11 cellular contexts compared by ENCODE assay signal in the genomic region with DNA sequence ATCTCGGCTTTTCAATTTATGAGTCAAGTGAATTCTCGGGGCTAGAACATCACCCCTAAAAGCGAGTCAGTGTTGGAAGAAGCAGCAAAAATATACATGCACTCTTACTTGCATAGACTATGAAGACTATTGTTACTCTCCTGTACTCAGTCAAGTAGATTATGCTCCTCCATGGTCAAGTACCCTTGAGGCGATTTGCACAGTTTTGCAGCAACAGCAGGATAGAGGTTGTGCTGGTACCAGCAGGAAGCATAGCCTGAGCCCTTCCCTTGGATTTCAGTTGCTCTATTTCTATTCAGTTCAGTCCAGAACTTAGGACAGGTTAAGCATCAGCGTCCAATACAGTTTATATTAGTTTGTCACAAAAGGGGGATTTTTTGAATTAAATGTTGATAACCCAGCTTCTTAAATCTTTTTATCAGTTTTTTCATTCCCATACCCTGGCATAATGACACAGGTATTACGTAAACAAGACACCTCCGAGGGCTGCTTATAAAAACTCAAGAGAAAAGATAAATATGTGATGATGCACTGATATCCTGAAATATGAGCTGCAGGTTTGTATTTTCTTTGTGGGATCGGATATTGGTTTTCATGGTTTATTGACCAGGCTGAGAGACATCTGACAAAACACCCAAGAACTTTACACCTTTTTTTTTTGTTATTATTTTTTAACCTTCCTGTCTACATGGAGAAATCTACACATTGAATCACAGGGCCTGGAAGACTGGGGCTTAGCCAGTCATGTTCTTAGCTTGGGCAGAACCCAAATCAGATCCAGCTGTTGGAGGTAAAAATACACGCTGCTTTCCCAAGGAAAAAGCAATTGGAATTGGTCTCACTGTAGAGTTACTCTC.
DNase-seq lines count a peak whose midpoint lies in the region; ATAC-seq and TF ChIP-seq lines count a peak whose summit lies in the region.
"Had no signal": no experiment of that assay in that cellular context is flagged by ENCODE, and none has a peak within 500 bp of the region (broad histone marks: within the 10 kb centered on the region; RNA-seq: fewer than 3 reads in every experiment).

No MANE protein-coding gene starts in this region.

- no peaks in the 10 kb centered on the region for H3K9me3 ChIP-seq in suprapubic skin

- no peak for DNase-seq in activated naive CD4-positive, alpha-beta T cell treated with anti-CD3 and anti-CD28 coated beads, Interleukin-2, amount 50 U/mL, for 72 hours (ENCODE audit: low spot score in 2 of 2)
- DNase-seq in activated naive CD4-positive, alpha-beta T cell treated with anti-CD3 and anti-CD28 coated beads, Interleukin-2, amount 10 ng/mL, durations not matched to agents 7 days and 5 days, result no peak
- peak; percentile 40 for DNase-seq in NCI-H345 (lab: John Stamatoyannopoulos, UW)
- DNase-seq in foreskin melanocyte, result peak; percentile 26
- no peak for DNase-seq in suprapubic skin (ENCODE audit: low spot score in 2 of 2)
- DNase-seq in AG08396 (ENCODE audit: low spot score), result no peak
- DNase-seq in NCI-H146 treated with DMSO at 0.1 percent for 48 hours (lab: John Stamatoyannopoulos, UW; ENCODE audit: unreplicated experiment), result no peak
- DNase-seq: activated B cell treated with CpG ODN at 0.5 μM for 24 hours, OCI-M1 had no signal

- H3K27me3 ChIP-seq in suprapubic skin, result no peaks in the 10 kb centered on the region

- CTCF ChIA-PET in activated naive CD4-positive, alpha-beta T cell treated with anti-CD3 and anti-CD28 coated beads, Interleukin-2, amount 10 ng/mL, durations not matched to agents 7 days and 5 days (lab: Charles Lee), result no interaction called here

- TF ChIP-seq EP300 in suprapubic skin (IDR thresholded peaks at IDR 0.05), result no peak

- peak overlapping the region; percentile 9 to 37 for H3K27ac Mint-ChIP-seq in activated naive CD4-positive, alpha-beta T cell treated with anti-CD3 and anti-CD28 coated beads, Interleukin-2, amount 50 U/mL, for 72 hours
- H3K27ac Mint-ChIP-seq in activated naive CD4-positive, alpha-beta T cell treated with anti-CD3 and anti-CD28 coated beads, Interleukin-2, amount 10 ng/mL, durations not matched to agents 7 days and 5 days, result no peak overlapping the region
- H3K27ac Mint-ChIP-seq: activated B cell treated with CpG ODN at 0.5 μM for 24 hours, B cell had no signal

- no peak overlapping the region for H3K4me3 Mint-ChIP-seq in activated naive CD4-positive, alpha-beta T cell treated with anti-CD3 and anti-CD28 coated beads, Interleukin-2, amount 10 ng/mL, durations not matched to agents 7 days and 5 days

- peak overlapping the region; percentile 31 for H3K27ac ChIP-seq in suprapubic skin

- no peaks in the 10 kb centered on the region for H3K27me3 Mint-ChIP-seq in activated naive CD4-positive, alpha-beta T cell treated with anti-CD3 and anti-CD28 coated beads, Interleukin-2, amount 10 ng/mL, durations not matched to agents 7 days and 5 days
- H3K27me3 Mint-ChIP-seq: activated B cell treated with CpG ODN at 0.5 μM for 24 hours, B cell had no signal

- H3K4me1 ChIP-seq in suprapubic skin, result peaks cover 13% of the 10 kb centered on the region

- H3K36me3 ChIP-seq in suprapubic skin, result no peaks in the 10 kb centered on the region

- peaks cover 0 to 9% of the 10 kb centered on the region in 2 donors for H3K9me3 Mint-ChIP-seq in activated naive CD4-positive, alpha-beta T cell treated with anti-CD3 and anti-CD28 coated beads, Interleukin-2, amount 50 U/mL, for 72 hours
- H3K9me3 Mint-ChIP-seq in activated naive CD4-positive, alpha-beta T cell treated with anti-CD3 and anti-CD28 coated beads, Interleukin-2, amount 10 ng/mL, durations not matched to agents 7 days and 5 days, result no peaks in the 10 kb centered on the region
- H3K9me3 Mint-ChIP-seq: activated B cell treated with CpG ODN at 0.5 μM for 24 hours had no signal

- no peak for TF ChIP-seq CTCF in suprapubic skin (IDR thresholded peaks at IDR 0.05)

- peaks cover 0 to 17% of the 10 kb centered on the region in 2 donors for H3K36me3 Mint-ChIP-seq in activated naive CD4-positive, alpha-beta T cell treated with anti-CD3 and anti-CD28 coated beads, Interleukin-2, amount 50 U/mL, for 72 hours
- peaks cover 8% of the 10 kb centered on the region for H3K36me3 Mint-ChIP-seq in activated naive CD4-positive, alpha-beta T cell treated with anti-CD3 and anti-CD28 coated beads, Interleukin-2, amount 10 ng/mL, durations not matched to agents 7 days and 5 days

- H3K4me1 Mint-ChIP-seq in activated naive CD4-positive, alpha-beta T cell treated with anti-CD3 and anti-CD28 coated beads, Interleukin-2, amount 10 ng/mL, durations not matched to agents 7 days and 5 days, result peaks cover 25% of the 10 kb centered on the region

- 76% methylated on average over 9 of the region's 9 CpGs for WGBS in suprapubic skin

- no peak overlapping the region for H3K4me3 ChIP-seq in suprapubic skin

- no peak for TF ChIP-seq POLR2A in suprapubic skin (IDR thresholded peaks at IDR 0.05)

- no peak for ATAC-seq in activated naive CD4-positive, alpha-beta T cell treated with anti-CD3 and anti-CD28 coated beads, Interleukin-2, amount 50 U/mL, for 72 hours
- no peak for ATAC-seq in HG03439 (IDR thresholded peaks at IDR 0.05; ENCODE audit: unreplicated experiment)

Comparison
In these comparisons a context has a peak if more than half of its experiments do, and no peak if none do; other contexts are left out.
1. DNase-seq: peak in NCI-H345 (single experiment) and foreskin melanocyte (single experiment); none in activated naive CD4-positive, alpha-beta T cell treated with anti-CD3 and anti-CD28 coated beads, Interleukin-2, amount 50 U/mL, for 72 hours (0 of 2), activated naive CD4-positive, alpha-beta T cell treated with anti-CD3 and anti-CD28 coated beads, Interleukin-2, amount 10 ng/mL, durations not matched to agents 7 days and 5 days (single experiment), suprapubic skin (0 of 2), AG08396 (single experiment) and NCI-H146 treated with DMSO at 0.1 percent for 48 hours (single experiment).